In the genomic region with DNA sequence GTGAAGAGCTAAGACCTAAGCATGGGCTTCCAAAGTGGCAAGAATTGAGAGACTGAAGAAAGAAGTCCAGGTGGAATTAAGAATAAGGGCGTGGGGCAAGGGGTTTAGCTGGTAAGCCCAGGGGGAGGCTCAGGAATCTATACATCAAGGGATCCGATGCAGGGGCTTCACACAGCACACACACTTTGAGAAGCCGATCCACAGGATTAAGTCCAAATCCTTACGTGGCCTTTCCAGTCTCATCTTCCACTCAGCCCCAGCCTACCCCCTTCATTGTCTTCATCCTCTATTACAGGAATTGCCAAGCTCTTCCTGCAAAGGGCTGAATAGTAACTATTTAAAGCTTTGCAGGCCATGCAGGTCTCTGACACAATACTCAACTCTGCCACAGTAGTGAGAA, we compare ENCODE assay signal across 15 cellular contexts.
"Had no signal": no experiment of that assay in that cellular context is flagged by ENCODE, and none has a peak within 500 bp of the region (broad histone marks: within the 10 kb centered on the region; RNA-seq: fewer than 3 reads in every experiment).

No MANE protein-coding gene starts in this region.

- ATAC-seq: left ventricle myocardium superior; right cardiac atrium; stimulated activated naive B cell treated with anti-CD40 and anti-IgM and Interleukin-4, amounts not matched to agents 10 μg/mL and 1 μg/mL and 100 μg/mL, for 72 hours; WTC11 had no signal

- H3K9me3 Mint-ChIP-seq: activated T-helper 2 cell treated with anti-CD3 and anti-CD28 coated beads, Interferon-gamma antibody, Interleukin-2, Interleukin-4, amounts not matched to agents 10 μg/mL and 5 μg/mL and 100 μg/mL, durations not matched to agents 14 hours and 24 hours and 36 hours; brain; dendritic cell treated with granulocyte-macrophage colony-stimulating factor and Interleukin-4, amounts not matched to agents 40 ng/mL and 50 ng/mL, for 4 days; stimulated activated naive B cell treated with anti-CD40 and anti-IgM and Interleukin-4, amounts not matched to agents 10 μg/mL and 1 μg/mL and 100 μg/mL, for 72 hours; WTC11 had no signal

- DNase-seq: activated CD4-positive, alpha-beta T cell treated with anti-CD3 and anti-CD28 coated beads, Interleukin-2, amount 10 ng/mL, durations not matched to agents 7 days and 5 days; activated naive CD4-positive, alpha-beta T cell treated with anti-CD3 and anti-CD28 coated beads, Interleukin-2, amount 50 U/mL, for 16 hours; head of caudate nucleus; islet precursor cell; left ventricle myocardium superior; midbrain; right cardiac atrium; SK-N-SH; stimulated activated CD4-positive, alpha-beta T cell treated with anti-CD3 and anti-CD28 coated beads, Interleukin-2, amount 100 ng/mL, for 24 hours; stimulated activated naive B cell treated with anti-CD40 and anti-IgM and Interleukin-4, amounts not matched to agents 10 μg/mL and 1 μg/mL and 100 μg/mL, for 72 hours; T-helper 1 cell had no signal

- H3K4me3 Mint-ChIP-seq: activated CD4-positive, alpha-beta T cell treated with anti-CD3 and anti-CD28 coated beads, Interleukin-2, amount 10 ng/mL, durations not matched to agents 7 days and 5 days; brain; dendritic cell treated with granulocyte-macrophage colony-stimulating factor and Interleukin-4, amounts not matched to agents 40 ng/mL and 50 ng/mL, for 4 days; stimulated activated naive B cell treated with anti-CD40 and anti-IgM and Interleukin-4, amounts not matched to agents 10 μg/mL and 1 μg/mL and 100 μg/mL, for 72 hours; WTC11 had no signal

- H3K36me3 Mint-ChIP-seq: brain; stimulated activated naive B cell treated with anti-CD40 and anti-IgM and Interleukin-4, amounts not matched to agents 10 μg/mL and 1 μg/mL and 100 μg/mL, for 72 hours; WTC11 had no signal

- H3K27ac Mint-ChIP-seq: activated CD4-positive, alpha-beta T cell treated with anti-CD3 and anti-CD28 coated beads, Interleukin-2, amount 10 ng/mL, durations not matched to agents 7 days and 5 days; activated T-helper 2 cell treated with anti-CD3 and anti-CD28 coated beads, Interferon-gamma antibody, Interleukin-2, Interleukin-4, amounts not matched to agents 10 μg/mL and 5 μg/mL and 100 μg/mL, durations not matched to agents 14 hours and 24 hours and 36 hours; dendritic cell treated with granulocyte-macrophage colony-stimulating factor and Interleukin-4, amounts not matched to agents 40 ng/mL and 50 ng/mL, for 4 days; stimulated activated naive B cell treated with anti-CD40 and anti-IgM and Interleukin-4, amounts not matched to agents 10 μg/mL and 1 μg/mL and 100 μg/mL, for 72 hours; WTC11 had no signal

- H3K9me3 ChIP-seq: SK-N-SH had no signal

- H3K27me3 Mint-ChIP-seq: activated CD4-positive, alpha-beta T cell treated with anti-CD3 and anti-CD28 coated beads, Interleukin-2, amount 10 ng/mL, durations not matched to agents 7 days and 5 days; dendritic cell treated with granulocyte-macrophage colony-stimulating factor and Interleukin-4, amounts not matched to agents 40 ng/mL and 50 ng/mL, for 4 days; stimulated activated naive B cell treated with anti-CD40 and anti-IgM and Interleukin-4, amounts not matched to agents 10 μg/mL and 1 μg/mL and 100 μg/mL, for 72 hours had no signal
